1 cellular context compared by ENCODE assay signal in the genomic region with DNA sequence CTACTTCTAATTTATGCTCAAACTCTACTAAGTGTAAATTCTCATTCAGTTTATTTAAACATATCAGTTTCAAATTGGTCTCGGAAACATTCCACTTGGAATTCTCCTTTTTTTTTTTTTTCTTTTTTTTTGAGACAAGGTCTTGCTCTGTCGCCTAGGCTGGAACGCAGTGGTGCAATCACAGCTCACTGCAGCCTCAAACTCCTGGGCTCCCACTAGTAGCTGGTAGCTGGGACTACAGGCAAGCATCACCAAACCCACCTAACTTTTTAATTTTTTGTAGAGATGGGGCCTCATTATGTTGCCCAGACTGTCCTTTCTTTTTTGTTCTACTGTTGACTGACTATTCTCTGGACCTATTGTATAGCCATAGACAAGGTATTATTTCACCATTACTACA.
TF ChIP-seq lines count a peak whose summit lies in the region.

No MANE protein-coding gene starts in this region.

TF ChIP-seq in GM23338, 12 proteins besides CTCF, POLR2A, EP300 and RAD21 (continued from another document):
- TF ChIP-seq, protein P1, sequence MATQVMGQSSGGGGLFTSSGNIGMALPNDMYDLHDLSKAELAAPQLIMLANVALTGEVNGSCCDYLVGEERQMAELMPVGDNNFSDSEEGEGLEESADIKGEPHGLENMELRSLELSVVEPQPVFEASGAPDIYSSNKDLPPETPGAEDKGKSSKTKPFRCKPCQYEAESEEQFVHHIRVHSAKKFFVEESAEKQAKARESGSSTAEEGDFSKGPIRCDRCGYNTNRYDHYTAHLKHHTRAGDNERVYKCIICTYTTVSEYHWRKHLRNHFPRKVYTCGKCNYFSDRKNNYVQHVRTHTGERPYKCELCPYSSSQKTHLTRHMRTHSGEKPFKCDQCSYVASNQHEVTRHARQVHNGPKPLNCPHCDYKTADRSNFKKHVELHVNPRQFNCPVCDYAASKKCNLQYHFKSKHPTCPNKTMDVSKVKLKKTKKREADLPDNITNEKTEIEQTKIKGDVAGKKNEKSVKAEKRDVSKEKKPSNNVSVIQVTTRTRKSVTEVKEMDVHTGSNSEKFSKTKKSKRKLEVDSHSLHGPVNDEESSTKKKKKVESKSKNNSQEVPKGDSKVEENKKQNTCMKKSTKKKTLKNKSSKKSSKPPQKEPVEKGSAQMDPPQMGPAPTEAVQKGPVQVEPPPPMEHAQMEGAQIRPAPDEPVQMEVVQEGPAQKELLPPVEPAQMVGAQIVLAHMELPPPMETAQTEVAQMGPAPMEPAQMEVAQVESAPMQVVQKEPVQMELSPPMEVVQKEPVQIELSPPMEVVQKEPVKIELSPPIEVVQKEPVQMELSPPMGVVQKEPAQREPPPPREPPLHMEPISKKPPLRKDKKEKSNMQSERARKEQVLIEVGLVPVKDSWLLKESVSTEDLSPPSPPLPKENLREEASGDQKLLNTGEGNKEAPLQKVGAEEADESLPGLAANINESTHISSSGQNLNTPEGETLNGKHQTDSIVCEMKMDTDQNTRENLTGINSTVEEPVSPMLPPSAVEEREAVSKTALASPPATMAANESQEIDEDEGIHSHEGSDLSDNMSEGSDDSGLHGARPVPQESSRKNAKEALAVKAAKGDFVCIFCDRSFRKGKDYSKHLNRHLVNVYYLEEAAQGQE (IDR thresholded peaks at IDR 0.05; ENCODE audit: unreplicated experiment), result no peak
- TF ChIP-seq NANOG (IDR thresholded peaks at IDR 0.05; ENCODE audit: borderline replicate concordance) (no peak), CREB1 (CRISPR knock-in tag; IDR thresholded peaks at IDR 0.05; ENCODE audit: low read depth) (no peak), POLR2AphosphoS5 (IDR thresholded peaks at IDR 0.05; ENCODE audit: low read depth) (no peak)
